20 cellular contexts compared by ENCODE assay signal in the genomic region with DNA sequence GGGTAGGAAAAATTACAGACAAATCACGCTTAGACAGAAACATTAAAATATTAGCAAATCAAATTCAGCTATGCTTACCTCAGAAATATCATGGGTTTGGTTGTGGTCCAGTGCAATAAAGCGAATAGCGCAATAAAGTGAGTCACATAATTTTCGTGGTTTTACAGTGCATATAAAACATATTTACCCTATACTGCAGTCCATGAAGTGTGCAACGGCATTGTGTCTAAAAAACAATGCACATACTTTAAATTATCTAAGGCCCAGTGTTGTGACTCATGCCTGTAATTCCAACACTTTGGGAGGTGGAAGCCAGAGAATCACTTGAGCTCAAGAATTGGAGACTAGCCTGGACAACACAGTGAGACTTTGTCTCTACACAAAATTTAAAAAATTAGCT.
"Had no signal": no experiment of that assay in that cellular context is flagged by ENCODE, and none has a peak within 500 bp of the region (broad histone marks: within the 10 kb centered on the region; RNA-seq: fewer than 3 reads in every experiment).

No MANE protein-coding gene starts in this region.

- H3K9me3 ChIP-seq: colonic mucosa, esophagus squamous epithelium, heart left ventricle, left lung, right atrium auricular region, thyroid gland had no signal

- DNase-seq: activated B cell treated with CpG ODN at 0.5 μM for 24 hours; activated CD4-positive, alpha-beta T cell treated with anti-CD3 and anti-CD28 coated beads for 48 hours; activated CD8-positive, alpha-beta T cell treated with anti-CD3 and anti-CD28 coated beads for 36 hours; activated effector memory CD4-positive, alpha-beta T cell treated with anti-CD3 and anti-CD28 coated beads, Interleukin-2, amount 50 U/mL, for 16 hours; activated T-cell treated with anti-CD3 and anti-CD28 coated beads, Interleukin-2, amount 50 U/mL, for 4 hours; amygdala; colonic mucosa; esophagus squamous epithelium; heart left ventricle; islet precursor cell; left lung; nucleus accumbens; stimulated activated CD4-positive, alpha-beta T cell treated with anti-CD3 and anti-CD28 coated beads, Interleukin-2, amount 100 ng/mL, for 48 hours; stimulated activated naive B cell treated with anti-CD40 and anti-IgM and Interleukin-4, amounts not matched to agents 10 μg/mL and 1 μg/mL and 100 μg/mL, for 72 hours; SW 1271; thyroid gland had no signal

- H3K4me1 ChIP-seq: colonic mucosa, esophagus squamous epithelium, heart left ventricle, left lung, right atrium auricular region, thyroid gland had no signal

- H3K27ac ChIP-seq: cardiac muscle cell, colonic mucosa, esophagus squamous epithelium, heart left ventricle, left lung, right atrium auricular region, thyroid gland had no signal

- ATAC-seq: activated CD8-positive, alpha-beta T cell treated with anti-CD3 and anti-CD28 coated beads for 36 hours; activated T-cell treated with anti-CD3 and anti-CD28 coated beads, Interleukin-2, amount 50 U/mL, for 4 hours; heart left ventricle; left lung; natural killer cell treated with Interleukin-12 subunit alpha and Interleukin-12 subunit beta and Interleukin-15 and Interleukin-18, amount 100 ng/mL, for 72 hours; stimulated activated naive B cell treated with anti-CD40 and anti-IgM and Interleukin-4, amounts not matched to agents 10 μg/mL and 1 μg/mL and 100 μg/mL, for 72 hours had no signal

- FAIRE-seq: frontal cortex had no signal

- H3K4me3 ChIP-seq: cardiac muscle cell, colonic mucosa, esophagus squamous epithelium, heart left ventricle, left lung, right atrium auricular region, thyroid gland had no signal

- H3K36me3 ChIP-seq: cardiac muscle cell, colonic mucosa, esophagus squamous epithelium, heart left ventricle, left lung, right atrium auricular region, thyroid gland had no signal

- H3K27me3 ChIP-seq: cardiac muscle cell, colonic mucosa, esophagus squamous epithelium, heart left ventricle, left lung, right atrium auricular region, thyroid gland had no signal
